Comparison of ENCODE assay signal across 8 cellular contexts in the genomic region with DNA sequence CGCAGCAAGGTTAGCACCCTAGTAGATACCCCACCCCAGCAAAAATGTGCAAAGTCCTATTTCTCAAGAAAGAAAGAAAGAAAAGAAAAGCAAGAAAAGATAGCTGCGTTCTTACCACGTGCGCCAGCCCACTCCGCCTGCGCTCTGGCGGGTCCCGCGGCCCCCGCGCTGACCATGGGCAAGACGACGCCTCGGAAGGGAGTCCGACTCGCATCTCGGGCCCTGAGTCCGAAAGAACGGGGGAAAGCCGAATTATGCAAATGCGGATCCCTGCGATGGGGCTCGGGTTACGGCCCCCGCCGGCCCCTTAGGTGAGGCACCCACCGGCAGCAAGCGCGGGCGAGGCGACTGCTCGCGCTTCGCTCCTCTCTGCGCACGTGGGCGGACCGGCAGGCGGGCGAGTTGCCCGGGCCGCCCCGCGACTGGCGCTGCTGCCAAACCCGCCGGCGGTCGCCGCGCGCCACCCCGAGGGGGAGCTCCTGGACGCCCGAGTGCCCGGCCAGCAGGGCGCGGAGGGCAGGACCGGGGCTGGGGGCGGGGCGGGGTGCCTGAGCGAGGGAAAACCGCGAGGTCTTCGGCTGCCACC. TPM values are rescaled to one million over a fixed set of nuclear protein-coding genes. Genes with fewer than 3 reads are reported as not detected.
DNase-seq lines count a peak whose midpoint lies in the region; ATAC-seq and TF ChIP-seq lines count a peak whose summit lies in the region.

No MANE protein-coding gene starts in this region.

- TF ChIP-seq CTCF in heart right ventricle (IDR thresholded peaks at IDR 0.05) (peak in 6 of 9 donors; percentile 4 to 46 (median 31)), gastrocnemius medialis (IDR thresholded peaks at IDR 0.05 in 4 of 5, conservative IDR thresholded peaks at IDR 0.05 in 1 of 5) (no peak), RWPE1 (conservative IDR thresholded peaks at IDR 0.05; ENCODE audit: low read depth) (no peak)

- no peak for TF ChIP-seq POLR2A in gastrocnemius medialis (IDR thresholded peaks at IDR 0.05)

- no peaks in the 10 kb centered on the region for H3K9me3 ChIP-seq in HUES6 (ENCODE audit: control insufficient read depth, insufficient read depth, low read depth, low read length)
- no peaks in the 10 kb centered on the region for H3K9me3 ChIP-seq in heart right ventricle
- H3K9me3 ChIP-seq in gastrocnemius medialis = no peaks in the 10 kb centered on the region

- H3K27me3 ChIP-seq in HUES6 (ENCODE audit: control insufficient read depth, insufficient read depth, low read length) (peaks cover 78% of the 10 kb centered on the region), heart right ventricle (peaks cover 0 to 70% (median 44%) of the 10 kb centered on the region in 7 donors), gastrocnemius medialis (peaks cover 24 to 25% (median 24%) of the 10 kb centered on the region in 3 donors)

- in situ Hi-C loops in gastrocnemius medialis (cut with MboI; ENCODE audit: low sequenced_read_pairs in 4 of 4) = loop anchor here in 3 of 4 donors (25.0 kb wide), 2 partner anchors 294 to 319 kb away; a partner anchor contains a TSS

- peaks cover 24% of the 10 kb centered on the region for H3K36me3 Mint-ChIP-seq in activated T-helper 1 cell treated with anti-CD3 and anti-CD28 coated beads, Interleukin-12 subunit alpha, Interleukin-12 subunit beta, Interleukin-2, Interleukin-4 antibody, amounts not matched to agents 30 ng/mL and 10 ng/mL and 1 ng/mL, durations not matched to agents 14 hours and 24 hours and 36 hours (ENCODE audit: low read depth)

- intact Hi-C loops in activated T-helper 1 cell treated with anti-CD3 and anti-CD28 coated beads, Interleukin-12 subunit alpha, Interleukin-12 subunit beta, Interleukin-2, Interleukin-4 antibody, amounts not matched to agents 30 ng/mL and 10 ng/mL and 1 ng/mL, durations not matched to agents 14 hours and 24 hours and 36 hours (cut with micrococcal nuclease) = loop anchor here (1.0 to 10.0 kb wide), 8 partner anchors 208 to 914 kb away; a partner anchor contains a TSS
- intact Hi-C loops in heart right ventricle (cut with DNase I) (loop anchor here in 9 of 10 donors (1.0 to 10.0 kb wide), 15 partner anchors 56 to 384 kb away; no protein-coding TSS in a partner anchor), gastrocnemius medialis (cut with DNase I; ENCODE audit: low total_unique reads) (loop anchor here (1.0 to 10.0 kb wide), 7 partner anchors 56 to 446 kb away; no protein-coding TSS in a partner anchor)

- POLR2A ChIA-PET in RWPE1 (lab: Yijun Ruan, JAX; ENCODE audit: low non-redundant PET) = no interaction called here

- no peaks in the 10 kb centered on the region for H3K9me3 Mint-ChIP-seq in activated T-helper 1 cell treated with anti-CD3 and anti-CD28 coated beads, Interleukin-12 subunit alpha, Interleukin-12 subunit beta, Interleukin-2, Interleukin-4 antibody, amounts not matched to agents 30 ng/mL and 10 ng/mL and 1 ng/mL, durations not matched to agents 14 hours and 24 hours and 36 hours

- ATAC-seq in heart right ventricle (no peak), gastrocnemius medialis (no peak)

- H3K36me3 ChIP-seq in HUES6 (ENCODE audit: control insufficient read depth, insufficient read depth, low read length) = no peaks in the 10 kb centered on the region
- no peaks in the 10 kb centered on the region for H3K36me3 ChIP-seq in heart right ventricle
- H3K36me3 ChIP-seq in gastrocnemius medialis = no peaks in the 10 kb centered on the region

- peak overlapping the region; percentile 92 for H3K27ac Mint-ChIP-seq in activated T-helper 1 cell treated with anti-CD3 and anti-CD28 coated beads, Interleukin-12 subunit alpha, Interleukin-12 subunit beta, Interleukin-2, Interleukin-4 antibody, amounts not matched to agents 30 ng/mL and 10 ng/mL and 1 ng/mL, durations not matched to agents 14 hours and 24 hours and 36 hours

- peak; percentile 8 for DNase-seq in AG08395 (ENCODE audit: low spot score)
- DNase-seq in activated T-helper 1 cell treated with anti-CD3 and anti-CD28 coated beads, Interleukin-12 subunit alpha, Interleukin-12 subunit beta, Interleukin-2, Interleukin-4 antibody, amounts not matched to agents 30 ng/mL and 10 ng/mL and 1 ng/mL, durations not matched to agents 14 hours and 24 hours and 36 hours (ENCODE audit: low spot score) = no peak
- DNase-seq in heart right ventricle = peak; percentile 28 to 50
- DNase-seq in gastrocnemius medialis = peak in 1 of 2 donors; percentile 9
- no peak for DNase-seq in RWPE1 (ENCODE audit: low spot score)
- no peak for DNase-seq in AML-193 (lab: John Stamatoyannopoulos, UW)
- DNase-seq in pons (ENCODE audit: low spot score) = no peak

- peak overlapping the region; percentile 98 for H3K4me3 Mint-ChIP-seq in activated T-helper 1 cell treated with anti-CD3 and anti-CD28 coated beads, Interleukin-12 subunit alpha, Interleukin-12 subunit beta, Interleukin-2, Interleukin-4 antibody, amounts not matched to agents 30 ng/mL and 10 ng/mL and 1 ng/mL, durations not matched to agents 14 hours and 24 hours and 36 hours

- no peak overlapping the region for H3K9ac ChIP-seq in HUES6 (ENCODE audit: low read length)

- peak overlapping the region; percentile 39; the same call in 1 of the 2 replicates for H3K4me3 ChIP-seq in HUES6 (ENCODE audit: low read depth, low read length)
- peak overlapping the region; percentile 54 to 94 (median 74) for H3K4me3 ChIP-seq in heart right ventricle
- peak overlapping the region; percentile 76 to 99 (median 92) for H3K4me3 ChIP-seq in gastrocnemius medialis

- peaks cover 47% of the 10 kb centered on the region for H3K27me3 Mint-ChIP-seq in activated T-helper 1 cell treated with anti-CD3 and anti-CD28 coated beads, Interleukin-12 subunit alpha, Interleukin-12 subunit beta, Interleukin-2, Interleukin-4 antibody, amounts not matched to agents 30 ng/mL and 10 ng/mL and 1 ng/mL, durations not matched to agents 14 hours and 24 hours and 36 hours (ENCODE audit: insufficient read depth)

- H3K4me1 ChIP-seq in HUES6 (ENCODE audit: control insufficient read depth, insufficient read depth, low read length) = peaks cover 16% of the 10 kb centered on the region
- H3K4me1 ChIP-seq in heart right ventricle = peaks cover 2 to 49% (median 44%) of the 10 kb centered on the region in 9 donors
- H3K4me1 ChIP-seq in gastrocnemius medialis = peaks cover 15 to 32% of the 10 kb centered on the region in 2 donors

- H3K27ac ChIP-seq in HUES6 (ENCODE audit: low read depth, low read length) (no peak overlapping the region), heart right ventricle (peak overlapping the region in 6 of 10 donors; percentile 79 to 93 (median 84)), gastrocnemius medialis (no peak overlapping the region), RWPE1 (no peak overlapping the region)

- 3 to 4% methylated on average over 62 to 65 of the region's 65 CpGs for WGBS in heart right ventricle, 2 donors

- CTCF ChIA-PET in RWPE1 (lab: Yijun Ruan, JAX) = interaction anchor here (0.6 to 2.1 kb wide), 7 partner anchors 44 to 381 kb away, joined by 3 to 9 read pairs (median 5); no protein-coding TSS in a partner anchor

- H3K4me1 Mint-ChIP-seq in activated T-helper 1 cell treated with anti-CD3 and anti-CD28 coated beads, Interleukin-12 subunit alpha, Interleukin-12 subunit beta, Interleukin-2, Interleukin-4 antibody, amounts not matched to agents 30 ng/mL and 10 ng/mL and 1 ng/mL, durations not matched to agents 14 hours and 24 hours and 36 hours (ENCODE audit: low read depth) = peaks cover 39% of the 10 kb centered on the region

RNA-seq across cellular contexts. Expression of a gene that starts 2.4 kb away (rescaled TPM):
- total RNA-seq in activated T-helper 1 cell treated with anti-CD3 and anti-CD28 coated beads, Interleukin-12 subunit alpha, Interleukin-12 subunit beta, Interleukin-2, Interleukin-4 antibody, amounts not matched to agents 30 ng/mL and 10 ng/mL and 1 ng/mL, durations not matched to agents 14 hours and 24 hours and 36 hours = 268 and 282 TPM in 2 replicates
- total RNA-seq in heart right ventricle (10 to 100 TPM in 1 of 10 donors, 1 to 10 TPM in 7, under 1 TPM in 2; 0.49 to 19.3 (median 3.6) TPM), gastrocnemius medialis (1 to 10 TPM in 1 of 4 donors, under 1 TPM in 2, not detected in 1; 0.40 to 1.5 (median 0.76) TPM)
- 1 to 10 TPM in 1 of 2 donors, under 1 TPM in 1; 0.99 to 2.2 TPM for polyA plus RNA-seq in heart right ventricle

RNA-seq across cellular contexts. Expression of a gene that starts 14.0 kb away (rescaled TPM):
- 52.3 and 55.8 TPM in 2 replicates for total RNA-seq in activated T-helper 1 cell treated with anti-CD3 and anti-CD28 coated beads, Interleukin-12 subunit alpha, Interleukin-12 subunit beta, Interleukin-2, Interleukin-4 antibody, amounts not matched to agents 30 ng/mL and 10 ng/mL and 1 ng/mL, durations not matched to agents 14 hours and 24 hours and 36 hours
- total RNA-seq in heart right ventricle (10 to 100 TPM; 14.9 to 21.0 (median 17.5) TPM), gastrocnemius medialis (10 to 100 TPM; 11.6 to 31.6 (median 27.1) TPM)
- polyA plus RNA-seq in heart right ventricle = 10 to 100 TPM in 1 of 2 donors, 1 to 10 TPM in 1; 5.1 to 14.6 TPM

Comparison
In these comparisons a context has a peak if more than half of its experiments do, and no peak if none do; other contexts are left out.
1. DNase-seq: peak in AG08395 (single experiment) and heart right ventricle (2 of 2); none in activated T-helper 1 cell treated with anti-CD3 and anti-CD28 coated beads, Interleukin-12 subunit alpha, Interleukin-12 subunit beta, Interleukin-2, Interleukin-4 antibody, amounts not matched to agents 30 ng/mL and 10 ng/mL and 1 ng/mL, durations not matched to agents 14 hours and 24 hours and 36 hours (single experiment), RWPE1 (single experiment), AML-193 (0 of 2) and pons (single experiment).
2. H3K27ac ChIP-seq: peak in heart right ventricle (6 of 10); none in HUES6 (single experiment), gastrocnemius medialis (0 of 4) and RWPE1 (single experiment).
3. H3K4me3 ChIP-seq: peak in every context shown above with its lines; median percentile 92 in gastrocnemius medialis; 74 in heart right ventricle; 39 in HUES6.
4. CTCF ChIP-seq: peak in heart right ventricle (6 of 9); none in gastrocnemius medialis (0 of 5) and RWPE1 (single experiment).
5. RNA of a gene that starts 2.4 kb away (total RNA-seq): 268 to 282 TPM in activated T-helper 1 cell treated with anti-CD3 and anti-CD28 coated beads, Interleukin-12 subunit alpha, Interleukin-12 subunit beta, Interleukin-2, Interleukin-4 antibody, amounts not matched to agents 30 ng/mL and 10 ng/mL and 1 ng/mL, durations not matched to agents 14 hours and 24 hours and 36 hours; 0.49 to 19.3 TPM in heart right ventricle and 0.40 to 1.5 TPM in gastrocnemius medialis; every median in the first group is over 10 times any median in the second.